ENCODE assay signal across 12 cellular contexts in genomic region chr1:100584761-100585745, GRCh38. TPM values are rescaled to one million over a fixed set of nuclear protein-coding genes. Genes with fewer than 3 reads are reported as not detected.
DNase-seq lines count a peak whose midpoint lies in the region; ATAC-seq and TF ChIP-seq lines count a peak whose summit lies in the region.
"Had no signal": no experiment of that assay in that cellular context is flagged by ENCODE, and none has a peak within 500 bp of the region (broad histone marks: within the 10 kb centered on the region; RNA-seq: fewer than 3 reads in every experiment).

No MANE protein-coding gene starts in this region.

- H4K20me1 ChIP-seq in SK-N-SH (ENCODE audit: insufficient read depth): no peaks in the 10 kb centered on the region

- no peak for TF ChIP-seq EP300 in SK-N-SH (IDR thresholded peaks at IDR 0.05; ENCODE audit: borderline replicate concordance in 1 of 2, low read depth in 1 of 2, low read length in 1 of 2)

- no peak for TF ChIP-seq POLR2A in adrenal gland (IDR thresholded peaks at IDR 0.05)

- TF ChIP-seq RAD21 in SK-N-SH (IDR thresholded peaks at IDR 0.05; ENCODE audit: low read length): no peak

- H3K9me3 ChIP-seq in SK-N-SH (no peaks in the 10 kb centered on the region), adrenal gland (replicated peaks in 1 of 3) (no peaks in the 10 kb centered on the region), subcutaneous abdominal adipose tissue (ENCODE audit: control insufficient read depth in 5 of 5, low read length in 5 of 5) (no peaks in the 10 kb centered on the region)
- H3K9me3 ChIP-seq: HAP-1 had no signal

- H3K4me3 ChIP-seq in SK-N-SH (ENCODE audit: low read depth in 2 of 2, low read length in 1 of 2) (no peak overlapping the region), adrenal gland (no peak overlapping the region), subcutaneous abdominal adipose tissue (ENCODE audit: low read depth in 1 of 5, low read length in 5 of 5) (no peak overlapping the region)
- H3K4me3 ChIP-seq: HAP-1 had no signal

- no peak overlapping the region for H3K9ac ChIP-seq in SK-N-SH
- no peak overlapping the region for H3K9ac ChIP-seq in subcutaneous abdominal adipose tissue (ENCODE audit: low read length in 5 of 5)

- TF ChIP-seq CTCF in SK-N-SH (IDR thresholded peaks at IDR 0.05) (no peak), adrenal gland (IDR thresholded peaks at IDR 0.05) (no peak)

- peak overlapping the region in 1 of 2 experiments; percentile 65; a peak in 2 of 4 replicates for H3K27ac ChIP-seq in SK-N-SH (ENCODE audit: low read depth in 2 of 2, low read length in 1 of 2)
- H3K27ac ChIP-seq in adrenal gland: peak overlapping the region in 3 of 5 donors; percentile 31 to 46 (median 46)
- H3K27ac ChIP-seq in subcutaneous abdominal adipose tissue (ENCODE audit: low read depth, low read length): peak overlapping the region; percentile 32

- intact Hi-C loops in adrenal gland (cut with DNase I): no loop called here

- peak overlapping the region; percentile 44 for H2AFZ ChIP-seq in SK-N-SH (ENCODE audit: low read depth)

- no peaks in the 10 kb centered on the region for H3K79me2 ChIP-seq in SK-N-SH (ENCODE audit: insufficient read depth)

- 80% methylated on average over 2 of the region's 2 CpGs for WGBS in SK-N-SH (ENCODE audit: low lambda C conversion rate)
- WGBS in adrenal gland, 4 donors: 40 to 48% (median 44%) methylated on average over 2 of the region's 2 CpGs

- no peaks in the 10 kb centered on the region for H3K27me3 ChIP-seq in SK-N-SH (ENCODE audit: insufficient read depth)
- no peaks in the 10 kb centered on the region for H3K27me3 ChIP-seq in adrenal gland
- H3K27me3 ChIP-seq in subcutaneous abdominal adipose tissue (ENCODE audit: control insufficient read depth in 5 of 5, insufficient read depth in 4 of 5, low read length in 5 of 5): no peaks in the 10 kb centered on the region

- POLR2A ChIA-PET in SK-N-SH (lab: Yijun Ruan, JAX): no interaction called here

- CTCF ChIA-PET in SK-N-SH (lab: Yijun Ruan, JAX): interaction anchor here (0.8 kb wide), 1 partner anchor 15 kb away, joined by 3 read pairs; no protein-coding TSS in a partner anchor

- no peaks in the 10 kb centered on the region for H3K36me3 ChIP-seq in SK-N-SH (replicated peaks in 1 of 2; ENCODE audit: control insufficient read depth in 1 of 2, insufficient read depth in 2 of 2, low read length in 1 of 2)
- H3K36me3 ChIP-seq in adrenal gland (replicated peaks in 1 of 2): no peaks in the 10 kb centered on the region
- no peaks in the 10 kb centered on the region for H3K36me3 ChIP-seq in subcutaneous abdominal adipose tissue (ENCODE audit: control insufficient read depth in 5 of 5, insufficient read depth in 5 of 5, low read length in 5 of 5)
- H3K36me3 ChIP-seq: HAP-1 had no signal

- no peaks in the 10 kb centered on the region for H3K9me2 ChIP-seq in SK-N-SH

- ATAC-seq in SK-N-SH treated with all-trans-retinoic acid at 6 μM for 48 hours (no peak), HG03520 (IDR thresholded peaks at IDR 0.05; ENCODE audit: unreplicated experiment) (no peak)

- H3K4me1 ChIP-seq in SK-N-SH (ENCODE audit: control insufficient read depth in 1 of 2, insufficient read depth in 2 of 2, low read depth in 1 of 2, low read length in 1 of 2): no peaks in the 10 kb centered on the region
- H3K4me1 ChIP-seq in adrenal gland (replicated peaks in 1 of 2): peaks cover 7 to 17% of the 10 kb centered on the region in 2 donors
- H3K4me1 ChIP-seq in subcutaneous abdominal adipose tissue (ENCODE audit: control insufficient read depth in 5 of 5, insufficient read depth in 5 of 5, low read length in 5 of 5): peaks cover 0 to 45% (median 27%) of the 10 kb centered on the region in 5 donors
- H3K4me1 ChIP-seq: HAP-1 had no signal

- H3K4me2 ChIP-seq in SK-N-SH: no peak overlapping the region

- no peak for DNase-seq in SK-N-SH
- peak; percentile 17 to 60 (median 46) for DNase-seq in adrenal gland
- DNase-seq in glomerular endothelial cell (ENCODE audit: extremely low read depth, low read depth, low spot score): peak; percentile 4
- no peak for DNase-seq in NCI-H2029 treated with DMSO at 0.1 percent for 48 hours (lab: John Stamatoyannopoulos, UW)
- no peak for DNase-seq in T-helper 9 cell
- DNase-seq: COR-L47, NCI-H1436, NCI-H526 treated with DMSO at 0.1 percent for 48 hours had no signal

- peaks cover 9% of the 10 kb centered on the region for H3F3A ChIP-seq in SK-N-SH (replicated peaks; ENCODE audit: insufficient read depth)

TF ChIP-seq in SK-N-SH, 30 proteins besides CTCF, POLR2A, EP300 and RAD21 (continues in another document):
- TF ChIP-seq RCOR1 (IDR thresholded peaks at IDR 0.05; ENCODE audit: low read length) (no peak), USF1 (IDR thresholded peaks at IDR 0.05; ENCODE audit: borderline replicate concordance, low read depth) (no peak), NFIC (IDR thresholded peaks at IDR 0.05; ENCODE audit: borderline replicate concordance) (no peak), ZBTB33 (IDR thresholded peaks at IDR 0.05; ENCODE audit: borderline replicate concordance, low read depth) (no peak), CHD2 (IDR thresholded peaks at IDR 0.05; ENCODE audit: low read length, partially characterized antibody) (no peak), MXI1 (IDR thresholded peaks at IDR 0.05; ENCODE audit: low read depth, low read length) (no peak), FOSL2 (IDR thresholded peaks at IDR 0.05; ENCODE audit: borderline replicate concordance, low read depth) (no peak; the same call in 1 of the 2 replicates), TCF12 (IDR thresholded peaks at IDR 0.05) (no peak), SIN3A (IDR thresholded peaks at IDR 0.05; ENCODE audit: borderline replicate concordance, low read depth, low read length) (no peak)

TF ChIP-seq in SK-N-SH treated with all-trans-retinoic acid at 6 μM for 48 hours, 23 proteins besides CTCF, POLR2A, EP300 and RAD21:
- TF ChIP-seq TCF4 (CRISPR knock-in tag; IDR thresholded peaks at IDR 0.05; ENCODE audit: borderline replicate concordance): no peak
- TF ChIP-seq BACH2 (CRISPR knock-in tag; IDR thresholded peaks at IDR 0.05; ENCODE audit: borderline replicate concordance): no peak
- no peak for TF ChIP-seq OSR1 (CRISPR knock-in tag; IDR thresholded peaks at IDR 0.05)

RNA-seq across cellular contexts. Expression of gene GPR88, which starts 47.1 kb away (rescaled TPM):
- polyA plus RNA-seq in SK-N-SH (2012; rRNA removed): 0.03 TPM in 2 replicates
- 0.05 and 0.07 TPM in 2 replicates for polyA plus RNA-seq in SK-N-SH (2012; cell fraction: cytosol; rRNA removed)
- polyA plus RNA-seq in SK-N-SH (2012; cell fraction: nucleus; rRNA removed): 0.02 TPM in 1 of 2 replicates, not detected in the other
- under 1 TPM in 7 of 8 donors, not detected in 1; 0.18 to 0.69 (median 0.61) TPM for total RNA-seq in adrenal gland
- polyA plus RNA-seq in adrenal gland: under 1 TPM; 0.08 to 0.33 (median 0.17) TPM
- 0.12 and 0.24 TPM in 2 replicates for total RNA-seq in glomerular endothelial cell

Comparison
In these comparisons a context has a peak if more than half of its experiments do, and no peak if none do; other contexts are left out.
1. DNase-seq: peak in adrenal gland (7 of 7) and glomerular endothelial cell (single experiment); none in SK-N-SH (single experiment), NCI-H2029 treated with DMSO at 0.1 percent for 48 hours (single experiment) and T-helper 9 cell (single experiment).